ENCODE assay signal across 1 cellular context in genomic region chr1:104195395-104195794, GRCh38.
TF ChIP-seq lines count a peak whose summit lies in the region.

No MANE protein-coding gene starts in this region.

TF ChIP-seq in SK-N-SH, 30 proteins besides CTCF, POLR2A, EP300 and RAD21 (continued from another document):
- TF ChIP-seq ZBTB33 (IDR thresholded peaks at IDR 0.05; ENCODE audit: borderline replicate concordance, low read depth) (no peak), SMC3 (IDR thresholded peaks at IDR 0.05; ENCODE audit: low read depth, low read length) (no peak), TAF1 (IDR thresholded peaks at IDR 0.05; ENCODE audit: borderline replicate concordance, low read depth, low read length) (no peak), TEAD4 (IDR thresholded peaks at IDR 0.05; ENCODE audit: borderline replicate concordance, insufficient read depth) (no peak), RXRA (IDR thresholded peaks at IDR 0.05; ENCODE audit: borderline replicate concordance, low read depth) (no peak), MXI1 (IDR thresholded peaks at IDR 0.05; ENCODE audit: low read depth, low read length) (no peak), MEF2A (IDR thresholded peaks at IDR 0.05; ENCODE audit: borderline replicate concordance, low read depth) (no peak), EZH2phosphoT487 (IDR thresholded peaks at IDR 0.05; ENCODE audit: borderline replicate concordance, low read depth) (no peak), MAX (IDR thresholded peaks at IDR 0.05; ENCODE audit: low read depth) (no peak), IRF3 (IDR thresholded peaks at IDR 0.05; ENCODE audit: low read depth, low read length) (no peak), PBX3 (IDR thresholded peaks at IDR 0.05) (no peak)
